8 cellular contexts compared by ENCODE assay signal in the genomic region with DNA sequence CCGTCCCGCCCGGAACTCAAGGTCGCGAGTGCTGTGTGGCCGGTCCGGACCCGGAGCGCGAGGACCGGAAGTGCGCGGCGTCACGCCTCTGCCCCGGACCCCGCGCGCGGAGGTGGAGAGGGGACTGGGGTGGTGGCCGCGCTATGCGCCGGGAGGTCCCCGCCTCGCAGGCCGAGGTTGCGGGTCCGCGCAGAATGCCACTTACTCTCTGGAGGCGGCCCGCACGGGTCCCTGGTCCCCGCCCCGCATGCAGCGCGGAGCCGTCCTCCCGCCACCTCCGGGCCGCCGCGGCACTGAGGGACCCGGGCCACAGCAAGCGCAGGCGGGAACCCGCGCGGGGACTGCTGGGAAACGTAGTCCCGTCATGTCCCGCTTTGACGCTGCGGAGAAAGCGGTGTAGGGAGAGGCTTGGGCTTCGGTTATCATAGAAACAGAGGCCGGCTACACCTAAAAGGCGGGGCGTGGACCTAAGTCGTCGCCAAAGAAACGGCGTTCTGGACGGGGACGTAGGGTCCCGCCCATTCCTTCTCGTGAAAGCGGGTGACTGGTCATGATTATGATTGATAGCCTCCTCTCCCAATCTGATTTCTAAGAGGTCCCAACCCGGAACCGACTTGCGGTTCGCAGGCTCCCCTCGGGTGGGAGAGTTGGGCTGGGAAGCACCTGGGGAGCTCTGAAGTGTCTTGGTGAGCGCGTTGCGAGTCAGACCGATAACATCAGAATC.
DNase-seq lines count a peak whose midpoint lies in the region; ATAC-seq, FAIRE-seq and TF ChIP-seq lines count a peak whose summit lies in the region.

A gene (minus strand): TSS at position 295 of the 724 bp plus-strand sequence. CDS start 11,698 bp downstream, outside the sequence.

- TF ChIP-seq POLR2A in GM19099 (IDR thresholded peaks at IDR 0.05; ENCODE audit: extremely low read depth, insufficient read length, low read depth) = peak; percentile 88

- FAIRE-seq in islet of Langerhans (lab: Jason Lieb, UNC) = peak; percentile 97

- peak; percentile 85 for ATAC-seq in HG03378 (IDR thresholded peaks at IDR 0.05; ENCODE audit: unreplicated experiment)

- peak; percentile 98 to 99 for DNase-seq in AML-193 (lab: John Stamatoyannopoulos, UW)
- peak; percentile 100 for DNase-seq in NCI-H446 treated with DMSO at 0.1 percent for 48 hours (lab: John Stamatoyannopoulos, UW)
- peak; percentile 95 for DNase-seq in activated CD4-positive, CD25-positive, alpha-beta regulatory T cell treated with anti-CD3 and anti-CD28 coated beads, Interleukin-2, amount 50 U/mL, for 72 hours
- peak; percentile 95 to 96 for DNase-seq in cerebellar nuclear complex (lab: John Stamatoyannopoulos, UW)
- DNase-seq in stimulated activated CD4-positive, alpha-beta T cell treated with anti-CD3 and anti-CD28 coated beads, Interleukin-12 subunit alpha, Interleukin-12 subunit beta, amount 100 ng/mL, for 24 hours (ENCODE audit: low read depth in 2 of 2) = peak; percentile 94 to 95

Comparison
In these comparisons a context has a peak if more than half of its experiments do, and no peak if none do; other contexts are left out.
1. Peak in every context shown above with its lines: DNase-seq and ATAC-seq.